Comparison of ENCODE assay signal across 8 cellular contexts in the genomic region with DNA sequence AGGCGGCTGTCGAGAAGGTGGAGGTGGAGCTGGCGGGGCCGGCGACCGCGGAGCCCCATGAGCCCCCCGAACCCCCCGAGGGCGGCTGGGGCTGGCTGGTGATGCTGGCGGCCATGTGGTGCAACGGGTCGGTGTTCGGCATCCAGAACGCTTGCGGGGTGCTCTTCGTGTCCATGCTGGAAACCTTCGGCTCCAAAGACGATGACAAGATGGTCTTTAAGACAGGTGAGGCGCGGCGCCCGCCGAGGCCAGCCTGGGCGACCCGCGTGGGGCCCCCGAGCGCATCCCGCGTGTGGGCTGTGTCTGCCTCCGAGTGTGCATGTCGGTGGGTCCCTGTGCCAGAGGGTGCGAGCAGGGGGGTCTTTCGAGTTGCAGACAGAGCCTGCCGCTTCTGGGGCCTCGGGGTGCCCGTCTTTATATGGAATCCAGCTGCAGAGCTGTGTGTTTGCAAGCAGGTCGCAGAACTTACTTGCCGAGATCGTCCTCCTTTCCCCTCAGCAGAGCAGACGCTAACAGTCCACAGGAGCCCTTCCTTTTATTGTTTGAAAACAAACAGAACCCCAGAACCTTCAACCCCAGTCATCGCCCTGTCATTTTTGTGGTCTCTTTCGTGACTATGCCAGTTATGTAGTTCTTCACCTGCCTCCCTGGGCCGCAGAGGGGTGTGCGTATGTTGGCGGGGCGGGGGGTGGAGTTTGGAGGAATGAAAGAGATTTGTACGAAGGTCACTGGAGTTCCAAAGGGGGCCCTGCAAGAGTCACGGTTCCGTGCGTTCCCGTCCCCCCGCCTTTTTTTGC. TPM values are rescaled to one million over a fixed set of nuclear protein-coding genes. Genes with fewer than 3 reads are reported as not detected.
DNase-seq lines count a peak whose midpoint lies in the region; ATAC-seq and TF ChIP-seq lines count a peak whose summit lies in the region.

No MANE protein-coding gene starts in this region.

- no peak overlapping the region for H3K27ac Mint-ChIP-seq in endodermal cell
- H3K27ac Mint-ChIP-seq in neural progenitor cell: peak overlapping the region; percentile 12

- no peaks in the 10 kb centered on the region for H3K36me3 Mint-ChIP-seq in endodermal cell (ENCODE audit: low read depth)
- H3K36me3 Mint-ChIP-seq in neural progenitor cell: no peaks in the 10 kb centered on the region

- no peak overlapping the region for H3K9ac ChIP-seq in endodermal cell (ENCODE audit: extremely low read depth, low read length, poor library complexity, severe bottlenecking)
- H3K9ac ChIP-seq in neural progenitor cell: no peak overlapping the region

- no peaks in the 10 kb centered on the region for H4K20me1 ChIP-seq in neural progenitor cell (ENCODE audit: low read depth)

- no peaks in the 10 kb centered on the region for H3K9me3 Mint-ChIP-seq in endodermal cell
- H3K9me3 Mint-ChIP-seq in neural progenitor cell: peaks cover 3% of the 10 kb centered on the region

- H3K36me3 ChIP-seq in endodermal cell (ENCODE audit: control insufficient read depth, insufficient read depth, low read length): no peaks in the 10 kb centered on the region
- H3K36me3 ChIP-seq in neural progenitor cell: no peaks in the 10 kb centered on the region
- no peaks in the 10 kb centered on the region for H3K36me3 ChIP-seq in tibial nerve

- no peak for TF ChIP-seq POLR2A in tibial nerve (IDR thresholded peaks at IDR 0.05)

- H3K4me2 ChIP-seq in neural progenitor cell: peak overlapping the region; percentile 98

- H3K4me3 ChIP-seq in endodermal cell (ENCODE audit: low read length) (peak overlapping the region; percentile 86), neural progenitor cell (peak overlapping the region; percentile 76), tibial nerve (peak overlapping the region; percentile 24 to 57 (median 43))

- peaks cover 5% of the 10 kb centered on the region for H3F3A ChIP-seq in neural progenitor cell (ENCODE audit: low read depth)

- no peak overlapping the region for H3K27ac ChIP-seq in endodermal cell (ENCODE audit: low read depth, low read length)
- H3K27ac ChIP-seq in neural progenitor cell: no peak overlapping the region
- H3K27ac ChIP-seq in tibial nerve: no peak overlapping the region

- H3K4me3 Mint-ChIP-seq in endodermal cell (peak overlapping the region; percentile 69), neural progenitor cell (peak overlapping the region; percentile 92)

- H3K79me2 ChIP-seq in neural progenitor cell (ENCODE audit: low read depth): no peaks in the 10 kb centered on the region

- WGBS in endodermal cell (ENCODE audit: insufficient coverage in 1 of 2, insufficient read length in 1 of 2), 2 experiments: 0 to 1% methylated on average over 18 to 54 of the region's 54 CpGs
- 2% methylated on average over 29 to 44 of the region's 54 CpGs for WGBS in tibial nerve, 2 donors

- H3K27me3 ChIP-seq in endodermal cell (ENCODE audit: control insufficient read depth, insufficient read depth, low read length, poor library complexity, severe bottlenecking) (peaks cover 52% of the 10 kb centered on the region), neural progenitor cell (peaks cover 52% of the 10 kb centered on the region), tibial nerve (peaks cover 0 to 64% of the 10 kb centered on the region in 2 donors)

- DNase-seq in DMS 273 treated with DMSO at 0.1 percent for 48 hours (lab: John Stamatoyannopoulos, UW) (peak; percentile 10), NCI-H1105 (lab: John Stamatoyannopoulos, UW) (peak; percentile 22), endodermal cell (peak; percentile 79), neural progenitor cell (ENCODE audit: low spot score) (peak; percentile 51), tibial nerve (ENCODE audit: low spot score in 2 of 2) (no peak), NCI-H1930 (lab: John Stamatoyannopoulos, UW) (no peak)
- peak; percentile 36 to 45 for DNase-seq in activated CD8-positive, alpha-beta memory T cell treated with anti-CD3 and anti-CD28 coated beads for 1 hour (ENCODE audit: extremely low read depth in 1 of 2, low read depth in 1 of 2)

- H3K4me1 Mint-ChIP-seq in endodermal cell (peaks cover 46% of the 10 kb centered on the region), neural progenitor cell (peaks cover 18% of the 10 kb centered on the region)

- H3K27me3 Mint-ChIP-seq in endodermal cell (ENCODE audit: insufficient read depth): peaks cover 56% of the 10 kb centered on the region
- H3K27me3 Mint-ChIP-seq in neural progenitor cell (ENCODE audit: insufficient read depth, low read depth): peaks cover 20% of the 10 kb centered on the region

- peak overlapping the region; percentile 87 for H2AFZ ChIP-seq in neural progenitor cell (replicated peaks)

- peaks cover 13% of the 10 kb centered on the region for H3K4me1 ChIP-seq in endodermal cell (ENCODE audit: control insufficient read depth, insufficient read depth, low read length)
- H3K4me1 ChIP-seq in neural progenitor cell: peaks cover 10% of the 10 kb centered on the region
- H3K4me1 ChIP-seq in tibial nerve: peaks cover 0 to 23% (median 0%) of the 10 kb centered on the region in 4 donors

- TF ChIP-seq EP300 in tibial nerve (IDR thresholded peaks at IDR 0.05): no peak

- no peaks in the 10 kb centered on the region for H3K9me3 ChIP-seq in endodermal cell (ENCODE audit: control insufficient read depth, low read length)
- H3K9me3 ChIP-seq in neural progenitor cell (ENCODE audit: low read depth): no peaks in the 10 kb centered on the region
- H3K9me3 ChIP-seq in tibial nerve: no peaks in the 10 kb centered on the region

- ATAC-seq in GM21619 (IDR thresholded peaks at IDR 0.05; ENCODE audit: unreplicated experiment): peak; percentile 8

- TF ChIP-seq CTCF in endodermal cell (conservative IDR thresholded peaks at IDR 0.05) (no peak), neural progenitor cell (IDR thresholded peaks at IDR 0.05) (no peak), tibial nerve (IDR thresholded peaks at IDR 0.05) (no peak)

RNA-seq across cellular contexts. Expression of a gene that starts 0.8 kb away (rescaled TPM):
- 10 to 100 TPM in 1 of 2 donors, 1 to 10 TPM in 1; 8.7 to 13.8 TPM for total RNA-seq in endodermal cell
- 2.7 TPM for polyA plus RNA-seq in endodermal cell (2013, experiment 1 of 2)
- 2.5 TPM for polyA plus RNA-seq in endodermal cell (2013, experiment 2 of 2)
- 4.3 and 4.8 TPM in 2 replicates for total RNA-seq in neural progenitor cell (ENCODE audit: low replicate concordance)
- total RNA-seq in tibial nerve: 10 to 100 TPM in 1 of 4 donors, 1 to 10 TPM in 2, under 1 TPM in 1; 0.20 to 32.7 (median 1.3) TPM

Comparison
In these comparisons a context has a peak if more than half of its experiments do, and no peak if none do; other contexts are left out.
1. DNase-seq: peak in DMS 273 treated with DMSO at 0.1 percent for 48 hours (single experiment), NCI-H1105 (single experiment), activated CD8-positive, alpha-beta memory T cell treated with anti-CD3 and anti-CD28 coated beads for 1 hour (2 of 2), endodermal cell (single experiment) and neural progenitor cell (single experiment); none in tibial nerve (0 of 2) and NCI-H1930 (0 of 2).
2. Peak in every context shown above with its lines, with median percentiles within 50 percentile points of each other: H3K4me3 ChIP-seq.